19 cellular contexts compared by ENCODE assay signal in the genomic region with DNA sequence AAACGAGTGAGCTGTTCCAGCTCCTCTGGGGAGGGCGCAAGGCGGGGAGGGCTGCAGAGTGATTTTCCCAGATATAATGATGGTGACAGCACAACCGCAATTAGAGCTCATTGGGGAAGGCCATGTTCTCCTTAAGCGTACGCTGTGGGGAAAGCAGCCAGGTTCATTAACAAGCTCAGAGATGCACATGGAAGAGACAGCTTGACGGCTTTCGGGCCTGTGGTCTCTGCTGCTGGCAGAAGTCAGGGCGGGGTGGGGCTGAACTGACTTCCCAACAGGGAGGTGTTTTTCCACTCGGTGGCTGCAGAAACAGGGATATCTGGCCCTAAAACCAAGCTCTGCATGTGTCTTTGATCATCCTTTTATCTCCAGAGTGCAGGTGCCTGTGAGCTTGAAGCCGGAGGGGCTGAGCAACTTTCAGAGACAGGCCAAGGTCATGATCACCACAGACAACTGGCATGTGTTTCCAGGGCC. TPM values are rescaled to one million over a fixed set of nuclear protein-coding genes. Genes with fewer than 3 reads are reported as not detected.
"Had no signal": no experiment of that assay in that cellular context is flagged by ENCODE, and none has a peak within 500 bp of the region (broad histone marks: within the 10 kb centered on the region; RNA-seq: fewer than 3 reads in every experiment).

No MANE protein-coding gene starts in this region.

- H3K4me3 ChIP-seq: suprapubic skin, upper lobe of left lung had no signal

- H3K27ac ChIP-seq: foreskin keratinocyte, suprapubic skin, upper lobe of left lung had no signal

- H3K27me3 Mint-ChIP-seq: activated naive CD8-positive, alpha-beta T cell treated with anti-CD3 and anti-CD28 coated beads, Interleukin-2, amount 10 ng/mL, durations not matched to agents 7 days and 5 days; natural killer cell treated with Interleukin-12 subunit alpha and Interleukin-12 subunit beta and Interleukin-15 and Interleukin-18, amount 100 ng/mL, for 72 hours had no signal

- H3K9me3 Mint-ChIP-seq: activated naive CD8-positive, alpha-beta T cell treated with anti-CD3 and anti-CD28 coated beads, Interleukin-2, amount 10 ng/mL, durations not matched to agents 7 days and 5 days; effector memory CD8-positive, alpha-beta T cell; immature natural killer cell; natural killer cell treated with Interleukin-12 subunit alpha and Interleukin-12 subunit beta and Interleukin-15 and Interleukin-18, amount 100 ng/mL, for 72 hours had no signal

- H3K36me3 Mint-ChIP-seq: activated naive CD8-positive, alpha-beta T cell treated with anti-CD3 and anti-CD28 coated beads, Interleukin-2, amount 10 ng/mL, durations not matched to agents 7 days and 5 days; immature natural killer cell; natural killer cell treated with Interleukin-12 subunit alpha and Interleukin-12 subunit beta and Interleukin-15 and Interleukin-18, amount 100 ng/mL, for 72 hours had no signal

- H3K36me3 ChIP-seq: suprapubic skin, upper lobe of left lung had no signal

- H3K4me1 Mint-ChIP-seq: activated naive CD8-positive, alpha-beta T cell treated with anti-CD3 and anti-CD28 coated beads, Interleukin-2, amount 10 ng/mL, durations not matched to agents 7 days and 5 days; immature natural killer cell had no signal

- H3K4me3 Mint-ChIP-seq: activated CD8-positive, alpha-beta T cell treated with anti-CD3 and anti-CD28 coated beads, Interleukin-2, amount 10 ng/mL, durations not matched to agents 7 days and 5 days; activated naive CD8-positive, alpha-beta T cell treated with anti-CD3 and anti-CD28 coated beads, Interleukin-2, amount 10 ng/mL, durations not matched to agents 7 days and 5 days; effector memory CD8-positive, alpha-beta T cell; immature natural killer cell; natural killer cell treated with Interleukin-12 subunit alpha and Interleukin-12 subunit beta and Interleukin-15 and Interleukin-18, amount 100 ng/mL, for 72 hours; T-helper 17 cell had no signal

- H3K4me1 ChIP-seq: foreskin keratinocyte had no signal

- H3K9me3 ChIP-seq: suprapubic skin, upper lobe of left lung had no signal

- H3K27ac Mint-ChIP-seq: activated CD8-positive, alpha-beta T cell treated with anti-CD3 and anti-CD28 coated beads, Interleukin-2, amount 10 ng/mL, durations not matched to agents 7 days and 5 days; activated naive CD8-positive, alpha-beta T cell treated with anti-CD3 and anti-CD28 coated beads, Interleukin-2, amount 10 ng/mL, durations not matched to agents 7 days and 5 days; effector memory CD8-positive, alpha-beta T cell; immature natural killer cell; natural killer cell treated with Interleukin-12 subunit alpha and Interleukin-12 subunit beta and Interleukin-15 and Interleukin-18, amount 100 ng/mL, for 72 hours; T-helper 17 cell had no signal

- DNase-seq: activated CD4-positive, alpha-beta T cell treated with anti-CD3 and anti-CD28 coated beads for 4 hours; activated CD8-positive, alpha-beta memory T cell treated with anti-CD3 and anti-CD28 coated beads, Interleukin-2, amount 50 U/mL, for 4 hours; activated CD8-positive, alpha-beta T cell treated with anti-CD3 and anti-CD28 coated beads, Interleukin-2, amount 10 ng/mL, durations not matched to agents 7 days and 5 days; activated gamma-delta T cell treated with Interleukin-2 at 50 U/mL for 16 hours; activated naive CD8-positive, alpha-beta T cell treated with anti-CD3 and anti-CD28 coated beads, Interleukin-2, amount 10 ng/mL, durations not matched to agents 7 days and 5 days; dermis blood vessel endothelial cell; effector memory CD8-positive, alpha-beta T cell; foreskin keratinocyte; immature natural killer cell; mesendoderm; right cardiac atrium; stimulated activated naive CD8-positive, alpha-beta T cell treated with anti-CD3 and anti-CD28 coated beads, Interleukin-15, Interleukin-2, amounts not matched to agents 100 U/mL and 50 U/mL, for 24 hours; T-helper 17 cell; upper lobe of left lung had no signal

- H3K27me3 ChIP-seq: upper lobe of left lung had no signal

RNA-seq across cellular contexts. Expression of a gene that starts 24.0 kb away (rescaled TPM):
- total RNA-seq: activated CD8-positive, alpha-beta T cell treated with anti-CD3 and anti-CD28 coated beads, Interleukin-2, amount 10 ng/mL, durations not matched to agents 7 days and 5 days; activated naive CD8-positive, alpha-beta T cell treated with anti-CD3 and anti-CD28 coated beads, Interleukin-2, amount 10 ng/mL, durations not matched to agents 7 days and 5 days; chondrocyte; dermis blood vessel endothelial cell; foreskin keratinocyte; lower leg skin; natural killer cell treated with Interleukin-12 subunit alpha and Interleukin-12 subunit beta and Interleukin-15 and Interleukin-18, amount 100 ng/mL, for 72 hours; posterior vena cava; right cardiac atrium; suprapubic skin; T-helper 17 cell had no signal
- polyA plus RNA-seq: foreskin keratinocyte, immature natural killer cell, right cardiac atrium had no signal

RNA-seq across cellular contexts. Expression of a gene that starts 55.8 kb away (rescaled TPM):
- total RNA-seq: activated CD8-positive, alpha-beta T cell treated with anti-CD3 and anti-CD28 coated beads, Interleukin-2, amount 10 ng/mL, durations not matched to agents 7 days and 5 days; activated naive CD8-positive, alpha-beta T cell treated with anti-CD3 and anti-CD28 coated beads, Interleukin-2, amount 10 ng/mL, durations not matched to agents 7 days and 5 days; dermis blood vessel endothelial cell; natural killer cell treated with Interleukin-12 subunit alpha and Interleukin-12 subunit beta and Interleukin-15 and Interleukin-18, amount 100 ng/mL, for 72 hours; posterior vena cava; T-helper 17 cell had no signal
- polyA plus RNA-seq: immature natural killer cell had no signal
